Comparison of ENCODE assay signal across 20 cellular contexts in the genomic region with DNA sequence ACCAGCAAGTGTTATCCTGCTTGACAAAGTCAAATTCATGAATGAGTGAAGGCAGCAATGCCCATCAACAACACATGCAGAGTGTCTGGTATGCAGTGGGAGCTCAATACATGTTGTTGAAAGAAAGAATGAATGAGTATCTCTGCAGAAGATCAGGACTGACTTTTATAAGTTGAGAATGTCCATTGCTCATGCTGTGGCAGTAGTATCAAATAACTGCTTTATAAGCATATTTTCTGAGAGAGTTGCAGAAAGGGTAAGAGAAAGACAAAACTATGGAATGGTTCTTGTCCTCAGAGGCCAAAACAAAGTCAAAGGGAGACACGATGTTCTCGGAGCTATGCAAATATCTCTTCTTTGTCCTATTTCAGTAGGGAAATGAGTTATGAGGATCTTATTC.
DNase-seq lines count a peak whose midpoint lies in the region; ATAC-seq, FAIRE-seq and TF ChIP-seq lines count a peak whose summit lies in the region.
"Had no signal": no experiment of that assay in that cellular context is flagged by ENCODE, and none has a peak within 500 bp of the region (broad histone marks: within the 10 kb centered on the region; RNA-seq: fewer than 3 reads in every experiment).

No MANE protein-coding gene starts in this region.

- H3K27me3 ChIP-seq in HepG2 (ENCODE audit: control insufficient read depth in 1 of 2, insufficient read depth in 2 of 2, low read length in 2 of 2) = 0 out of 5 replicates have a peak, but pooled peaks cover 0 to 5% of the 10 kb centered on the region in 2 experiments
- no peaks in the 10 kb centered on the region for H3K27me3 ChIP-seq in right lobe of liver
- H3K27me3 ChIP-seq in K562 (ENCODE audit: control insufficient read depth in 2 of 2, insufficient read depth in 2 of 2, low read length in 2 of 2) = no peaks in the 10 kb centered on the region
- H3K27me3 ChIP-seq in layer of hippocampus (ENCODE audit: control insufficient read depth, insufficient read depth, low read length) = no peaks in the 10 kb centered on the region
- H3K27me3 ChIP-seq: BLaER1 treated with 17β-estradiol and CSF1 and Interleukin-3, amounts not matched to agents 10 nM and 100 nM had no signal

- H3K27ac ChIP-seq in HepG2 (ENCODE audit: extremely low read length, insufficient read depth, low read length) = no peak overlapping the region
- H3K27ac ChIP-seq in right lobe of liver = no peak overlapping the region
- no peak overlapping the region for H3K27ac ChIP-seq in K562 (ENCODE audit: extremely low read depth, low read depth, low read length)
- H3K27ac ChIP-seq in layer of hippocampus (ENCODE audit: low read depth, low read length) = peak overlapping the region; percentile 94
- peak overlapping the region; percentile 99 for H3K27ac ChIP-seq in temporal lobe (ENCODE audit: low read depth, low read length)
- H3K27ac ChIP-seq: BLaER1 treated with 17β-estradiol and CSF1 and Interleukin-3, amounts not matched to agents 10 nM and 100 nM; GM23248 had no signal

- no peak for TF ChIP-seq POLR2A in HepG2 (IDR thresholded peaks at IDR 0.05; ENCODE audit: insufficient read depth in 1 of 2, low read depth in 2 of 2, low read length in 2 of 2)
- no peak for TF ChIP-seq POLR2A in right lobe of liver (IDR thresholded peaks at IDR 0.05)
- no peak for TF ChIP-seq POLR2A in K562 (conservative IDR thresholded peaks at IDR 0.05)

- H4K20me1 ChIP-seq in HepG2 (ENCODE audit: insufficient read depth, low read length) (no peaks in the 10 kb centered on the region), K562 (replicated peaks; ENCODE audit: control insufficient read depth, insufficient read depth, low read length) (no peaks in the 10 kb centered on the region)
- H4K20me1 ChIP-seq: BLaER1 treated with 17β-estradiol and CSF1 and Interleukin-3, amounts not matched to agents 10 nM and 100 nM had no signal

- peaks cover 0 to 1% of the 10 kb centered on the region in 2 donors for H3K9me3 Mint-ChIP-seq in effector memory CD8-positive, alpha-beta T cell

- H3K4me1 Mint-ChIP-seq in effector memory CD8-positive, alpha-beta T cell (ENCODE audit: low read depth in 2 of 2) = no peaks in the 10 kb centered on the region
- H3K4me1 Mint-ChIP-seq: B cell; CD8-positive, alpha-beta memory T cell had no signal

- H3K9ac ChIP-seq in HepG2 (ENCODE audit: insufficient read depth, low read depth, low read length) (no peak overlapping the region), K562 (ENCODE audit: insufficient read depth in 1 of 2, low read depth in 2 of 2, low read length in 2 of 2) (no peak overlapping the region)
- H3K9ac ChIP-seq: BLaER1 treated with 17β-estradiol and CSF1 and Interleukin-3, amounts not matched to agents 10 nM and 100 nM; GM23248 had no signal

- no peaks in the 10 kb centered on the region for H3K36me3 Mint-ChIP-seq in effector memory CD8-positive, alpha-beta T cell (ENCODE audit: insufficient read depth)
- H3K36me3 Mint-ChIP-seq: CD8-positive, alpha-beta memory T cell had no signal

- TF ChIP-seq EP300 in HepG2 (IDR thresholded peaks at IDR 0.05; ENCODE audit: low read depth in 2 of 2, low read length in 2 of 2) (no peak), HepG2 (CRISPR knock-in tag; IDR thresholded peaks at IDR 0.05; ENCODE audit: borderline replicate concordance) (no peak), K562 (IDR thresholded peaks at IDR 0.05; ENCODE audit: low read length) (no peak)

- DNase-seq in HepG2 (ENCODE audit: low spot score) (no peak), right lobe of liver (no peak), K562 (ENCODE audit: extremely low read depth in 1 of 4, low spot score in 3 of 4) (no peak), SK-N-DZ (ENCODE audit: low spot score) (no peak), cerebellar nuclear complex (lab: John Stamatoyannopoulos, UW) (no peak)
- DNase-seq in effector memory CD8-positive, alpha-beta T cell = no peak
- DNase-seq: 8988T; CD8-positive, alpha-beta memory T cell; COR-L47; DMS 273 treated with DMSO at 0.1 percent for 48 hours; DMS79; GDM1; GM23248 had no signal

- CTCF ChIA-PET in HepG2 (lab: Yijun Ruan, JAX; ENCODE audit: low intra/inter-chr PET ratio, low total read pairs) (no interaction called here), K562 (lab: Yijun Ruan, JAX; ENCODE audit: low intra/inter-chr PET ratio) (no interaction called here)

- H3K79me2 ChIP-seq in HepG2 (ENCODE audit: insufficient read depth, low read length) (no peaks in the 10 kb centered on the region), K562 (ENCODE audit: control insufficient read depth, insufficient read depth, low read length) (no peaks in the 10 kb centered on the region)

- POLR2A ChIA-PET in HepG2 (lab: Yijun Ruan, JAX) (no interaction called here), K562 (lab: Yijun Ruan, JAX) (no interaction called here)

- FAIRE-seq in HepG2 (lab: Jason Lieb, UNC) = no peak
- FAIRE-seq in K562 (lab: Jason Lieb, UNC) = no peak
- FAIRE-seq: GM12892, GM18507 had no signal

- in situ Hi-C loops in HepG2 (cut with HindIII; ENCODE audit: extremely low pct_ligation_motif_present, low pct_unique_long_range_greater_than_20kb) = loop anchor here (25.0 kb wide), 1 partner anchor 1681 kb away; no protein-coding TSS in a partner anchor
- in situ Hi-C loops in K562 (cut with MboI) = loop anchor here (25.0 kb wide), 1 partner anchor 1656 kb away; no protein-coding TSS in a partner anchor

- WGBS in HepG2 (ENCODE audit: low lambda C conversion rate) = 2% methylated on average over 2 of the region's 2 CpGs
- 50% methylated on average over 2 of the region's 2 CpGs for WGBS in right lobe of liver (ENCODE audit: insufficient coverage, low coverage, low lambda C conversion rate, missing lambda C conversion rate)
- 2% methylated on average over 2 of the region's 2 CpGs for WGBS in K562 (ENCODE audit: insufficient coverage, low coverage, missing lambda C conversion rate)

- no TSS peak for BruUV-seq in HepG2 (replicated peaks; lab: Mats Ljungman, UMichigan)
- BruUV-seq in K562 (replicated peaks; lab: Mats Ljungman, UMichigan) = no TSS peak

- no peak for TF ChIP-seq CTCF in HepG2 (CRISPR knock-in tag; IDR thresholded peaks at IDR 0.05)
- no peak for TF ChIP-seq CTCF in right lobe of liver (IDR thresholded peaks at IDR 0.05)
- no peak for TF ChIP-seq CTCF in K562 (IDR thresholded peaks at IDR 0.05 in 2 of 3, conservative IDR thresholded peaks at IDR 0.05 in 1 of 3; ENCODE audit: insufficient read depth in 2 of 3, low read depth in 1 of 3, low read length in 3 of 3)

- no peaks in the 10 kb centered on the region for H3K9me3 ChIP-seq in HepG2 (ENCODE audit: low read length)
- no peaks in the 10 kb centered on the region for H3K9me3 ChIP-seq in right lobe of liver
- no peaks in the 10 kb centered on the region for H3K9me3 ChIP-seq in K562 (replicated peaks; ENCODE audit: control insufficient read depth, insufficient read depth, low read depth, low read length)
- H3K9me3 ChIP-seq: BLaER1 treated with 17β-estradiol and CSF1 and Interleukin-3, amounts not matched to agents 10 nM and 100 nM; HAP-1 had no signal

- H3K9me1 ChIP-seq in K562 (ENCODE audit: control insufficient read depth, insufficient read depth, low read length) = no peaks in the 10 kb centered on the region

- intact Hi-C loops in HepG2 (cut with micrococcal nuclease; ENCODE audit: unreplicated experiment) = no loop called here
- intact Hi-C loops in right lobe of liver (cut with DNase I) = no loop called here
- intact Hi-C loops in K562 (cut with micrococcal nuclease) = no loop called here

- H3K27me3 Mint-ChIP-seq in effector memory CD8-positive, alpha-beta T cell = no peaks in the 10 kb centered on the region

- no peak for TF ChIP-seq RAD21 in HepG2 (CRISPR knock-in tag; IDR thresholded peaks at IDR 0.05)
- no peak for TF ChIP-seq RAD21 in K562 (CRISPR knock-in tag; conservative IDR thresholded peaks at IDR 0.05 in 1 of 2, IDR thresholded peaks at IDR 0.05 in 1 of 2)

- H3K36me3 ChIP-seq in HepG2 (replicated peaks in 1 of 2; ENCODE audit: control insufficient read depth in 1 of 2, insufficient read depth in 2 of 2, low read length in 2 of 2) (no peaks in the 10 kb centered on the region), right lobe of liver (no peaks in the 10 kb centered on the region), K562 (ENCODE audit: control insufficient read depth, insufficient read depth, low read length) (no peaks in the 10 kb centered on the region)
- H3K36me3 ChIP-seq: BLaER1 treated with 17β-estradiol and CSF1 and Interleukin-3, amounts not matched to agents 10 nM and 100 nM; HAP-1 had no signal

- H3K4me1 ChIP-seq in HepG2 (ENCODE audit: insufficient read depth, low read length) (no peaks in the 10 kb centered on the region), right lobe of liver (no peaks in the 10 kb centered on the region), K562 (replicated peaks in 1 of 2; ENCODE audit: control insufficient read depth in 2 of 2, insufficient read depth in 2 of 2, low read length in 2 of 2) (no peaks in the 10 kb centered on the region)
- H3K4me1 ChIP-seq: BLaER1 treated with 17β-estradiol and CSF1 and Interleukin-3, amounts not matched to agents 10 nM and 100 nM had no signal

- H3K4me3 ChIP-seq in HepG2 (replicated peaks in 1 of 3; ENCODE audit: insufficient read depth in 1 of 3, low read depth in 2 of 3, low read length in 3 of 3) (no peak overlapping the region), right lobe of liver (no peak overlapping the region), K562 (no peak overlapping the region)
- H3K4me3 ChIP-seq: BLaER1 treated with 17β-estradiol and CSF1 and Interleukin-3, amounts not matched to agents 10 nM and 100 nM; GM23248; HAP-1 had no signal

- H3K4me3 Mint-ChIP-seq in effector memory CD8-positive, alpha-beta T cell = no peak overlapping the region
- H3K4me3 Mint-ChIP-seq: B cell; CD8-positive, alpha-beta memory T cell had no signal

- no peak overlapping the region for H3K4me2 ChIP-seq in HepG2 (ENCODE audit: low read depth, low read length)
- H3K4me2 ChIP-seq in K562 (ENCODE audit: insufficient read depth, low read length) = no peak overlapping the region
- H3K4me2 ChIP-seq: BLaER1 treated with 17β-estradiol and CSF1 and Interleukin-3, amounts not matched to agents 10 nM and 100 nM had no signal

- ATAC-seq in HepG2 = no peak
- ATAC-seq in right lobe of liver = no peak
- no peak for ATAC-seq in K562
- no peak for ATAC-seq in effector memory CD8-positive, alpha-beta T cell (replicated peaks)

- H2AFZ ChIP-seq in HepG2 (ENCODE audit: low read length) (no peak overlapping the region), K562 (ENCODE audit: low read depth, low read length) (no peak overlapping the region)
- H2AFZ ChIP-seq: GM23248 had no signal

- H3K27ac Mint-ChIP-seq in effector memory CD8-positive, alpha-beta T cell = no peak overlapping the region
- H3K27ac Mint-ChIP-seq: B cell; CD8-positive, alpha-beta memory T cell had no signal

TF ChIP-seq in HepG2, 621 proteins besides CTCF, POLR2A, EP300 and RAD21 (continues in another document):
- TF ChIP-seq HCFC1 (IDR thresholded peaks at IDR 0.05; ENCODE audit: low read depth, low read length) (no peak), ZNF589 (CRISPR knock-in tag; conservative IDR thresholded peaks at IDR 0.05) (no peak)

TF ChIP-seq in K562, 482 proteins besides CTCF, POLR2A, EP300 and RAD21 (continues in another document):
- TF ChIP-seq MAFG (tag; conservative IDR thresholded peaks at IDR 0.05) (peak; percentile 41; the same call in 1 of the 2 replicates), C11orf30 (IDR thresholded peaks at IDR 0.05; ENCODE audit: low read depth) (peak; percentile 34; the same call in 1 of the 2 replicates), ZNF316 (IDR thresholded peaks at IDR 0.05) (peak; percentile 64; the same call in 1 of the 2 replicates), KLF10 (CRISPR knock-in tag; IDR thresholded peaks at IDR 0.05) (no peak)

Comparison
In these comparisons a context has a peak if more than half of its experiments do, and no peak if none do; other contexts are left out.
1. H3K27ac ChIP-seq: peak in layer of hippocampus (single experiment) and temporal lobe (single experiment); none in HepG2 (single experiment), right lobe of liver (0 of 3) and K562 (single experiment).